30 cellular contexts compared by ENCODE assay signal in genomic region chr12:93202688-93203087, GRCh38.
"Had no signal": no experiment of that assay in that cellular context is flagged by ENCODE, and none has a peak within 500 bp of the region (broad histone marks: within the 10 kb centered on the region; RNA-seq: fewer than 3 reads in every experiment).

No MANE protein-coding gene starts in this region.

- H3K4me3 ChIP-seq: adrenal gland, ascending aorta had no signal

- H3K27me3 ChIP-seq: adrenal gland, ascending aorta had no signal

- H3K36me3 ChIP-seq: adrenal gland, ascending aorta had no signal

- DNase-seq: activated B cell treated with CpG ODN at 0.5 μM for 24 hours; activated CD4-positive, alpha-beta memory T cell treated with anti-CD3 and anti-CD28 coated beads for 36 hours; activated CD4-positive, alpha-beta T cell treated with anti-CD3 and anti-CD28 coated beads for 4 hours; activated CD4-positive, alpha-beta T cell treated with anti-CD3 and anti-CD28 coated beads, Interleukin-2, amount 10 ng/mL, durations not matched to agents 24 days and 14 days; activated CD4-positive, alpha-beta T cell treated with anti-CD3 and anti-CD28 coated beads, Interleukin-2, amount 50 U/mL, for 1 hour; activated CD4-positive, alpha-beta T cell treated with anti-CD3 and anti-CD28 coated beads, Interleukin-2, amount 50 U/mL, for 4 hours; activated CD4-positive, CD25-positive, alpha-beta regulatory T cell treated with anti-CD3 and anti-CD28 coated beads, Interleukin-2, amount 50 U/mL, for 72 hours; activated CD8-positive, alpha-beta memory T cell treated with anti-CD3 and anti-CD28 coated beads, Interleukin-2, amount 50 U/mL, for 4 hours; activated CD8-positive, alpha-beta T cell treated with anti-CD3 and anti-CD28 coated beads for 36 hours; activated effector memory CD4-positive, alpha-beta T cell treated with anti-CD3 and anti-CD28 coated beads, Interleukin-2, amount 50 U/mL, for 16 hours; activated naive CD4-positive, alpha-beta T cell treated with anti-CD3 and anti-CD28 coated beads, Interleukin-2, amount 10 ng/mL, durations not matched to agents 7 days and 5 days; activated naive CD4-positive, alpha-beta T cell treated with Interleukin-2 at 50 U/mL for 16 hours; activated naive CD8-positive, alpha-beta T cell treated with anti-CD3 and anti-CD28 coated beads, Interleukin-2, amount 10 ng/mL, durations not matched to agents 7 days and 5 days; activated T-cell treated with anti-CD3 and anti-CD28 coated beads for 4 hours; activated T-cell treated with anti-CD3 and anti-CD28 coated beads, Interleukin-2, amount 50 U/mL, for 1 hour; activated T-cell treated with anti-CD3 and anti-CD28 coated beads, Interleukin-2, amount 50 U/mL, for 4 hours; activated T-cell treated with anti-CD3 and anti-CD28 coated beads, Interleukin-2, amount 50 U/mL, for 72 hours; adrenal gland; amniotic stem cell; anterior cingulate cortex; central memory CD4-positive, alpha-beta T cell; T-helper 1 cell; T-helper 2 cell; T-helper 9 cell had no signal

- FAIRE-seq: bronchial epithelial cell, colon, TTC549 had no signal

- H3K9me3 ChIP-seq: adrenal gland, ascending aorta had no signal

- H3K27ac ChIP-seq: adrenal gland, ascending aorta, VCaP had no signal

- ATAC-seq: activated CD8-positive, alpha-beta T cell treated with anti-CD3 and anti-CD28 coated beads for 36 hours; activated T-cell treated with anti-CD3 and anti-CD28 coated beads, Interleukin-2, amount 50 U/mL, for 4 hours; activated T-cell treated with anti-CD3 and anti-CD28 coated beads, Interleukin-2, amount 50 U/mL, for 72 hours; activated T-helper 17 cell treated with anti-CD3 and anti-CD28 coated beads, Interleukin-2, amount 50 U/mL, for 72 hours had no signal
